ENCODE assay signal across 10 cellular contexts in genomic region chr17:47225436-47225858, GRCh38. TPM values are rescaled to one million over a fixed set of nuclear protein-coding genes. Genes with fewer than 3 reads are reported as not detected.
DNase-seq lines count a peak whose midpoint lies in the region; ATAC-seq, FAIRE-seq and TF ChIP-seq lines count a peak whose summit lies in the region.
"Had no signal": no experiment of that assay in that cellular context is flagged by ENCODE, and none has a peak within 500 bp of the region (broad histone marks: within the 10 kb centered on the region; RNA-seq: fewer than 3 reads in every experiment).

No MANE protein-coding gene starts in this region.

- H3K9me3 ChIP-seq in A549 = 0 out of 3 replicates have a peak, but pooled peaks cover 6% of the 10 kb centered on the region
- peaks cover 2% of the 10 kb centered on the region; the same call in 1 of the 2 replicates for H3K9me3 ChIP-seq in MG63

- TF ChIP-seq POLR2A in A549 (IDR thresholded peaks at IDR 0.05; ENCODE audit: low read length) = no peak

- ATAC-seq in A549 = peak in 1 of 2 experiments; percentile 22; a peak in 1 of 6 replicates
- ATAC-seq in GM21529 (IDR thresholded peaks at IDR 0.05; ENCODE audit: unreplicated experiment) = no peak
- ATAC-seq in activated CD4-positive, alpha-beta T cell treated with anti-CD3 and anti-CD28 coated beads for 36 hours = no peak
- ATAC-seq in HG03045 (IDR thresholded peaks at IDR 0.05; ENCODE audit: unreplicated experiment) = no peak

- no peaks in the 10 kb centered on the region for H3K36me3 Mint-ChIP-seq in activated CD4-positive, alpha-beta T cell treated with anti-CD3 and anti-CD28 coated beads for 36 hours (ENCODE audit: low read depth)
- H3K36me3 Mint-ChIP-seq: CD4-positive, CD25-positive, alpha-beta regulatory T cell had no signal

- H3K4me1 ChIP-seq in A549 = peaks cover 20% of the 10 kb centered on the region

- H3K4me3 Mint-ChIP-seq in activated CD4-positive, alpha-beta T cell treated with anti-CD3 and anti-CD28 coated beads for 36 hours = no peak overlapping the region
- H3K4me3 Mint-ChIP-seq: CD4-positive, CD25-positive, alpha-beta regulatory T cell had no signal

- H3K36me3 ChIP-seq in MG63 = no peaks in the 10 kb centered on the region

- H3K4me3 ChIP-seq in A549 (no peak overlapping the region), MG63 (no peak overlapping the region), dorsolateral prefrontal cortex (no peak overlapping the region)

- TF ChIP-seq RAD21 in A549 (conservative IDR thresholded peaks at IDR 0.05 in 1 of 2, IDR thresholded peaks at IDR 0.05 in 1 of 2) = no peak

- H3K27me3 ChIP-seq in MG63 (no peaks in the 10 kb centered on the region), dorsolateral prefrontal cortex (peaks cover 0 to 9% (median 0%) of the 10 kb centered on the region in 45 donors)

- H3K9me3 Mint-ChIP-seq in activated CD4-positive, alpha-beta T cell treated with anti-CD3 and anti-CD28 coated beads for 36 hours (ENCODE audit: low read depth) = peaks cover 6% of the 10 kb centered on the region

- peak overlapping the region; percentile 35 for H3K4me2 ChIP-seq in A549

- H3K27ac ChIP-seq in A549 (peak overlapping the region; percentile 15 to 67; a peak in 4 of 6 replicates), dorsolateral prefrontal cortex (peak overlapping the region in 50 of 59 donors; percentile 4 to 85 (median 67))

- H3K4me1 Mint-ChIP-seq in activated CD4-positive, alpha-beta T cell treated with anti-CD3 and anti-CD28 coated beads for 36 hours = peaks cover 18% of the 10 kb centered on the region

- intact Hi-C loops in dorsolateral prefrontal cortex (cut with DNase I) = loop anchor here in 1 of 2 donors (5.0 kb wide), 1 partner anchor 92 kb away; no protein-coding TSS in a partner anchor
- intact Hi-C loops in activated CD4-positive, alpha-beta T cell treated with anti-CD3 and anti-CD28 coated beads for 36 hours (cut with DNase I, micrococcal nuclease) = no loop called here

- TF ChIP-seq EP300 in A549 (IDR thresholded peaks at IDR 0.05) = no peak

- CTCF ChIA-PET in A549 (lab: Yijun Ruan, JAX) = interaction anchor here (0.8 to 8.6 kb wide), 5 partner anchors 18 to 391 kb away, joined by 3 to 44 read pairs (median 4); no protein-coding TSS in a partner anchor
- CTCF ChIA-PET in activated CD4-positive, alpha-beta T cell treated with anti-CD3 and anti-CD28 coated beads for 36 hours (lab: Charles Lee) = interaction anchor here (0.7 to 1.0 kb wide), 2 partner anchors 9 to 90 kb away, joined by 3 read pairs; no protein-coding TSS in a partner anchor

- peaks cover 1% of the 10 kb centered on the region for H3K27me3 Mint-ChIP-seq in activated CD4-positive, alpha-beta T cell treated with anti-CD3 and anti-CD28 coated beads for 36 hours

- POLR2A ChIA-PET in A549 (lab: Yijun Ruan, JAX) = no interaction called here
- POLR2A ChIA-PET in activated CD4-positive, alpha-beta T cell treated with anti-CD3 and anti-CD28 coated beads for 36 hours (lab: Charles Lee) = no interaction called here

- H3K27ac Mint-ChIP-seq in activated CD4-positive, alpha-beta T cell treated with anti-CD3 and anti-CD28 coated beads for 36 hours = no peak overlapping the region

- DNase-seq in A549 (ENCODE audit: low read depth in 1 of 2, low spot score in 1 of 2) = peak in 1 of 2 experiments; percentile 45
- DNase-seq in MG63 = peak; percentile 85
- no peak for DNase-seq in dorsolateral prefrontal cortex
- peak; percentile 78 for DNase-seq in mucosa of gallbladder (ENCODE audit: low spot score)
- DNase-seq in HuH-7.5 (ENCODE audit: low spot score) = no peak
- no peak for DNase-seq in activated CD4-positive, alpha-beta T cell treated with anti-CD3 and anti-CD28 coated beads for 36 hours
- DNase-seq: CD4-positive, CD25-positive, alpha-beta regulatory T cell had no signal

- no peak for TF ChIP-seq CTCF in A549 (IDR thresholded peaks at IDR 0.05)
- TF ChIP-seq CTCF in dorsolateral prefrontal cortex (IDR thresholded peaks at IDR 0.05 in 54 of 56, conservative IDR thresholded peaks at IDR 0.05 in 2 of 56; ENCODE audit: low read depth in 1 of 56, partially characterized antibody in 56 of 56) = no peak

- 31% methylated on average over 3 of the region's 3 CpGs for WGBS in A549 (ENCODE audit: missing lambda C conversion rate)

- FAIRE-seq in A549 (lab: Jason Lieb, UNC) = no peak

TF ChIP-seq in A549, 52 proteins besides CTCF, POLR2A, EP300 and RAD21:
- TF ChIP-seq CEBPB (IDR thresholded peaks at IDR 0.05) (no peak), BCL3 (IDR thresholded peaks at IDR 0.05) (no peak), BHLHE40 (IDR thresholded peaks at IDR 0.05; ENCODE audit: low read depth, low read length) (no peak), ZFP36 (IDR thresholded peaks at IDR 0.05; ENCODE audit: borderline replicate concordance, partially characterized antibody) (no peak), SREBF2 (IDR thresholded peaks at IDR 0.05) (no peak)

RNA-seq across cellular contexts. Expression of gene MYL4, which starts 16.3 kb away (rescaled TPM):
- not detected in 2 replicates for polyA plus RNA-seq in A549 (2011; rRNA removed)
- 0.05 TPM in 1 of 2 replicates, not detected in the other for polyA plus RNA-seq in A549 (2012; cell fraction: cytosol; rRNA removed)
- polyA plus RNA-seq in A549 (2012; cell fraction: nucleus; rRNA removed) = 0.20 TPM in 1 of 2 replicates, not detected in the other
- not detected in 3 replicates for polyA plus RNA-seq in A549 (2017; fragmentation: RNase III; extraction: RNeasy Plus Mini Kit Qiagen cat#74134 plus additional on column Dnase treatment)
- 0.62 TPM in 1 of 2 replicates, not detected in the other for polyA minus RNA-seq in A549 (2011; rRNA and poly(A)+ RNA removed)
- not detected in 2 replicates for total RNA-seq in MG63 (2014; rRNA removed; shearing (Covaris generic); ENCODE audit: low replicate concordance)
- total RNA-seq in dorsolateral prefrontal cortex = 1 to 10 TPM in 4 of 120 experiments, under 1 TPM in 6, not detected in 110; 0.56 to 1.5 (median 0.97) TPM
- 0.55 TPM for total RNA-seq in mucosa of gallbladder
- total RNA-seq in activated CD4-positive, alpha-beta T cell treated with anti-CD3 and anti-CD28 coated beads for 36 hours = not detected
- total RNA-seq: CD4-positive, CD25-positive, alpha-beta regulatory T cell; T-helper 2 cell treated with Interferon-gamma antibody and Interleukin-4, amounts not matched to agents 100 ng/mL and 5 ng/mL, for 36 hours had no signal
- polyA plus RNA-seq: CD4-positive, CD25-positive, alpha-beta regulatory T cell had no signal

RNA-seq across cellular contexts. Expression of gene ITGB3, which starts 28.2 kb away (rescaled TPM):
- polyA plus RNA-seq in A549 (2011; rRNA removed) = 0.34 and 0.90 TPM in 2 replicates
- polyA plus RNA-seq in A549 (2012; cell fraction: cytosol; rRNA removed) = 0.15 and 0.32 TPM in 2 replicates
- 0.18 and 0.29 TPM in 2 replicates for polyA plus RNA-seq in A549 (2012; cell fraction: nucleus; rRNA removed)
- polyA plus RNA-seq in A549 (2017; fragmentation: RNase III; extraction: RNeasy Plus Mini Kit Qiagen cat#74134 plus additional on column Dnase treatment) = 3.7 to 6.2 TPM (median 5.0 TPM) in 3 replicates
- 1.7 and 2.6 TPM in 2 replicates for polyA minus RNA-seq in A549 (2011; rRNA and poly(A)+ RNA removed)
- 12.1 and 13.6 TPM in 2 replicates for total RNA-seq in MG63 (2014; rRNA removed; shearing (Covaris generic); ENCODE audit: low replicate concordance)
- 1 to 10 TPM in 91 of 120 experiments, under 1 TPM in 29; 0.16 to 6.6 (median 1.6) TPM for total RNA-seq in dorsolateral prefrontal cortex
- 10.6 TPM for total RNA-seq in mucosa of gallbladder
- total RNA-seq in activated CD4-positive, alpha-beta T cell treated with anti-CD3 and anti-CD28 coated beads for 36 hours = under 1 TPM in 1 of 2 experiments, not detected in 1; 0.04 TPM

RNA-seq across cellular contexts. Expression of gene CDC27, which starts 36.4 kb away (rescaled TPM):
- 132 and 150 TPM in 2 replicates for polyA plus RNA-seq in A549 (2011; rRNA removed)
- 47.8 and 51.3 TPM in 2 replicates for polyA plus RNA-seq in A549 (2012; cell fraction: cytosol; rRNA removed)
- 36.0 and 40.9 TPM in 2 replicates for polyA plus RNA-seq in A549 (2012; cell fraction: nucleus; rRNA removed)
- polyA plus RNA-seq in A549 (2017; fragmentation: RNase III; extraction: RNeasy Plus Mini Kit Qiagen cat#74134 plus additional on column Dnase treatment) = 81.6 to 88.0 TPM (median 87.9 TPM) in 3 replicates
- 159 and 161 TPM in 2 replicates for polyA minus RNA-seq in A549 (2011; rRNA and poly(A)+ RNA removed)
- total RNA-seq in MG63 (2014; rRNA removed; shearing (Covaris generic); ENCODE audit: low replicate concordance) = 117 and 128 TPM in 2 replicates
- total RNA-seq in dorsolateral prefrontal cortex = 100 to 1,000 TPM in 101 of 120 experiments, 10 to 100 TPM in 19; 73.6 to 163 (median 117) TPM
- total RNA-seq in mucosa of gallbladder = 75.2 TPM
- 100 to 1,000 TPM; 123 to 166 TPM for total RNA-seq in activated CD4-positive, alpha-beta T cell treated with anti-CD3 and anti-CD28 coated beads for 36 hours

Comparison
In these comparisons a context has a peak if more than half of its experiments do, and no peak if none do; other contexts are left out.
1. DNase-seq: peak in MG63 (single experiment) and mucosa of gallbladder (single experiment); none in dorsolateral prefrontal cortex (0 of 10), HuH-7.5 (single experiment) and activated CD4-positive, alpha-beta T cell treated with anti-CD3 and anti-CD28 coated beads for 36 hours (single experiment).